ENCODE assay signal across 9 cellular contexts in genomic region chr1:199273837-199274379, GRCh38.
DNase-seq lines count a peak whose midpoint lies in the region; ATAC-seq, FAIRE-seq and TF ChIP-seq lines count a peak whose summit lies in the region.
"Had no signal": no experiment of that assay in that cellular context is flagged by ENCODE, and none has a peak within 500 bp of the region (broad histone marks: within the 10 kb centered on the region; RNA-seq: fewer than 3 reads in every experiment).

No MANE protein-coding gene starts in this region.

- H3K27ac Mint-ChIP-seq in activated naive CD8-positive, alpha-beta T cell: peak overlapping the region; percentile 11
- H3K27ac Mint-ChIP-seq in activated naive CD8-positive, alpha-beta T cell treated with anti-CD3 and anti-CD28 coated beads for 36 hours: no peak overlapping the region

- H3K9me3 Mint-ChIP-seq in activated naive CD8-positive, alpha-beta T cell (ENCODE audit: low read depth): no peaks in the 10 kb centered on the region
- H3K9me3 Mint-ChIP-seq in activated naive CD8-positive, alpha-beta T cell treated with anti-CD3 and anti-CD28 coated beads for 36 hours: peaks cover 3% of the 10 kb centered on the region

- FAIRE-seq in urothelium cell line (lab: Jason Lieb, UNC): no peak

- peaks cover 8% of the 10 kb centered on the region for H3K4me1 ChIP-seq in Panc1 (ENCODE audit: control insufficient read depth, insufficient read depth, low read length)

- BruUV-seq in Panc1 (replicated peaks; lab: Mats Ljungman, UMichigan): no TSS peak

- ATAC-seq in Panc1: no peak
- ATAC-seq in Right ventricle myocardium inferior: no peak

- no peak overlapping the region for H3K4me3 ChIP-seq in Panc1 (ENCODE audit: low read depth in 2 of 2, low read length in 2 of 2)
- H3K4me3 ChIP-seq in fibroblast of the aortic adventitia (ENCODE audit: low read depth, low read length): no peak overlapping the region
- H3K4me3 ChIP-seq: tibial artery had no signal

- H3K4me3 Mint-ChIP-seq in activated naive CD8-positive, alpha-beta T cell: no peak overlapping the region
- no peak overlapping the region for H3K4me3 Mint-ChIP-seq in activated naive CD8-positive, alpha-beta T cell treated with anti-CD3 and anti-CD28 coated beads for 36 hours

- H3K4me1 Mint-ChIP-seq in activated naive CD8-positive, alpha-beta T cell (ENCODE audit: low read depth): peaks cover 15% of the 10 kb centered on the region
- H3K4me1 Mint-ChIP-seq in activated naive CD8-positive, alpha-beta T cell treated with anti-CD3 and anti-CD28 coated beads for 36 hours: peaks cover 11% of the 10 kb centered on the region

- no peaks in the 10 kb centered on the region for H3K9me3 ChIP-seq in Panc1 (ENCODE audit: control insufficient read depth, insufficient read depth, low read depth, low read length)
- H3K9me3 ChIP-seq: tibial artery had no signal

- H3K27me3 Mint-ChIP-seq in activated naive CD8-positive, alpha-beta T cell: no peaks in the 10 kb centered on the region
- no peaks in the 10 kb centered on the region for H3K27me3 Mint-ChIP-seq in activated naive CD8-positive, alpha-beta T cell treated with anti-CD3 and anti-CD28 coated beads for 36 hours

- DNase-seq in activated naive CD8-positive, alpha-beta T cell treated with anti-CD3 and anti-CD28 coated beads for 36 hours: no peak
- no peak for DNase-seq in Panc1 (ENCODE audit: low read depth, low spot score)
- peak; percentile 84 for DNase-seq in fibroblast of the aortic adventitia (ENCODE audit: low read depth)
- peak; percentile 18 for DNase-seq in urothelium cell line (ENCODE audit: low spot score)
- DNase-seq in HEK293T (ENCODE audit: extremely low spot score): no peak
- no peak for DNase-seq in NCI-H2227 treated with DMSO at 0.1 percent for 48 hours (lab: John Stamatoyannopoulos, UW)
- no peak for DNase-seq in Right ventricle myocardium inferior (ENCODE audit: missing footprints)
- DNase-seq: tibial artery had no signal

- no peaks in the 10 kb centered on the region for H3K36me3 ChIP-seq in Panc1 (ENCODE audit: control insufficient read depth, insufficient read depth, low read length)
- H3K36me3 ChIP-seq: tibial artery had no signal

- TF ChIP-seq CTCF in Panc1 (IDR thresholded peaks at IDR 0.05) (no peak), fibroblast of the aortic adventitia (IDR thresholded peaks at IDR 0.05; ENCODE audit: insufficient read depth, low read length) (no peak)

- H3K36me3 Mint-ChIP-seq in activated naive CD8-positive, alpha-beta T cell: no peaks in the 10 kb centered on the region
- H3K36me3 Mint-ChIP-seq in activated naive CD8-positive, alpha-beta T cell treated with anti-CD3 and anti-CD28 coated beads for 36 hours: peaks cover 1% of the 10 kb centered on the region

- H3K27me3 ChIP-seq in Panc1 (ENCODE audit: control insufficient read depth, insufficient read depth, low read length): no peaks in the 10 kb centered on the region
- H3K27me3 ChIP-seq: tibial artery had no signal

- POLR2A ChIA-PET in Panc1 (lab: Charles Lee) (no interaction called here), HEK293T (lab: Yijun Ruan, JAX) (no interaction called here)

- intact Hi-C loops in Panc1 (cut with micrococcal nuclease; ENCODE audit: unreplicated experiment): no loop called here
- intact Hi-C loops in Right ventricle myocardium inferior (cut with DNase I): no loop called here

- peak overlapping the region; percentile 34; the same call in 1 of the 2 replicates for H3K27ac ChIP-seq in Panc1 (ENCODE audit: low read length)
- H3K27ac ChIP-seq: tibial artery had no signal

- CTCF ChIA-PET in Panc1 (lab: Charles Lee) (no interaction called here), HEK293T (lab: Yijun Ruan, JAX) (no interaction called here)

- in situ Hi-C loops in Panc1 (cut with HindIII; ENCODE audit: low pct_unique_long_range_greater_than_20kb, low sequenced_read_pairs): no loop called here

TF ChIP-seq in HEK293T, 16 proteins besides CTCF, POLR2A, EP300 and RAD21:
- TF ChIP-seq L3MBTL2 (conservative IDR thresholded peaks at IDR 0.05) (no peak), FOXA1 (IDR thresholded peaks at IDR 0.05) (no peak), FOXM1 (IDR thresholded peaks at IDR 0.05; ENCODE audit: borderline replicate concordance) (no peak)
TF ChIP-seq in HEK293T: peak in this region for 0.

Comparison
In these comparisons a context has a peak if more than half of its experiments do, and no peak if none do; other contexts are left out.
1. DNase-seq: peak in fibroblast of the aortic adventitia (single experiment) and urothelium cell line (single experiment); none in activated naive CD8-positive, alpha-beta T cell treated with anti-CD3 and anti-CD28 coated beads for 36 hours (single experiment), Panc1 (single experiment), HEK293T (single experiment), NCI-H2227 treated with DMSO at 0.1 percent for 48 hours (single experiment) and Right ventricle myocardium inferior (single experiment).